13 cellular contexts compared by ENCODE assay signal in the genomic region with DNA sequence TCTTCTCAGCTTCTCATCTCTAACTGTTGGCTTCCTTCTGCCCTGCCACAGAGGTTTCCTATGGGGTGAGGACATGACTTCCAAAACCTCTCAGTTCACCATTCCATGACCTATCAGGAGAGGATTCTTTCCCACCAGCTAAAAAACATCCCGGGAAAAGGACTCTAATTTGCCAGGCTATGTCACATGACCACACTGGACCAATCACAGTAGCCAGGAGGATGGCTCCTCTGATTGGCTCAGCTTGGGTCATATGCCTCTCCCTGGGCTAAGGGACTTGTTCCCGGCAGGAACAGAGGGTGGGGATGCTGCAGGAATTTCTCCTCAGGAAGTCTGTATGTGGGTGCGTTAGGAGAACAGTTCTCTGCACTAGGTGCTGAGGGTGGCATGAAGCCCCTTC. TPM values are rescaled to one million over a fixed set of nuclear protein-coding genes. Genes with fewer than 3 reads are reported as not detected.
DNase-seq lines count a peak whose midpoint lies in the region; ATAC-seq and TF ChIP-seq lines count a peak whose summit lies in the region.
"Had no signal": no experiment of that assay in that cellular context is flagged by ENCODE, and none has a peak within 500 bp of the region (broad histone marks: within the 10 kb centered on the region; RNA-seq: fewer than 3 reads in every experiment).

No MANE protein-coding gene starts in this region.

- intact Hi-C loops in HCT116 (cut with micrococcal nuclease): no loop called here
- intact Hi-C loops in psoas muscle (cut with DNase I): no loop called here

- peak overlapping the region; percentile 27; the same call in 1 of the 2 replicates for H3K4me2 ChIP-seq in HCT116 (ENCODE audit: low read length)

- no peaks in the 10 kb centered on the region for H3K9me2 ChIP-seq in HCT116 (ENCODE audit: insufficient read depth)

- H3K36me3 ChIP-seq in HCT116 (ENCODE audit: control insufficient read depth in 1 of 2, insufficient read depth in 2 of 2, low read length in 2 of 2) (no peaks in the 10 kb centered on the region), psoas muscle (ENCODE audit: insufficient read depth in 1 of 2, low read depth in 1 of 2) (no peaks in the 10 kb centered on the region)
- H3K36me3 ChIP-seq: left ventricle myocardium inferior had no signal

- H3K9ac ChIP-seq in HCT116 (ENCODE audit: low read length): no peak overlapping the region

- no TSS peak for BruUV-seq in HCT116 (replicated peaks; lab: Mats Ljungman, UMichigan)

- CTCF ChIA-PET in HCT116 (lab: Charles Lee): interaction anchor here (1.1 kb wide), 1 partner anchor 153 kb away, joined by 3 read pairs; no protein-coding TSS in a partner anchor
- CTCF ChIA-PET in GM10248 (lab: Yijun Ruan, JAX): interaction anchor here (0.9 to 1.6 kb wide), 7 partner anchors 14 to 185 kb away, joined by 3 to 7 read pairs (median 4); a partner anchor contains a TSS

- no peak for TF ChIP-seq CTCF in HCT116 (IDR thresholded peaks at IDR 0.05 in 2 of 3, conservative IDR thresholded peaks at IDR 0.05 in 1 of 3; ENCODE audit: borderline replicate concordance in 1 of 3, insufficient read depth in 1 of 3, low read depth in 2 of 3, low read length in 2 of 3)
- TF ChIP-seq CTCF in psoas muscle (IDR thresholded peaks at IDR 0.05): no peak
- TF ChIP-seq CTCF in GM10248 (IDR thresholded peaks at IDR 0.05; ENCODE audit: control extremely low read depth, extremely low read depth, low read depth, missing control alignments): no peak

- 37 to 40% (median 37%) methylated on average over 3 of the region's 3 CpGs for WGBS in psoas muscle, 3 donors

- no peak for TF ChIP-seq RAD21 in HCT116 (IDR thresholded peaks at IDR 0.05; ENCODE audit: low read depth)

- H3K4me1 ChIP-seq in HCT116 (ENCODE audit: control insufficient read depth in 1 of 2, insufficient read depth in 2 of 2, low read length in 2 of 2): peaks cover 0 to 5% of the 10 kb centered on the region in 2 experiments; a peak in 1 of 4 replicates
- H3K4me1 ChIP-seq in psoas muscle: peaks cover 8% of the 10 kb centered on the region

- DNase-seq in AG20443 (ENCODE audit: low spot score) (peak; percentile 43), HCT116 (ENCODE audit: low read depth, low spot score) (peak; percentile 15), NCI-H82 treated with DMSO at 0.1 percent for 48 hours (lab: John Stamatoyannopoulos, UW; ENCODE audit: unreplicated experiment) (peak; percentile 29), ecto neural progenitor cell (ENCODE audit: low spot score) (peak; percentile 51), psoas muscle (no peak), GM10248 (ENCODE audit: extremely low spot score) (no peak), kidney tubule cell (ENCODE audit: low spot score) (no peak)
- DNase-seq in stimulated activated CD4-positive, alpha-beta T cell treated with anti-CD3 and anti-CD28 coated beads, Interleukin-4, amount 100 ng/mL, for 4 hours: no peak
- DNase-seq: activated CD4-positive, alpha-beta T cell treated with anti-CD3 and anti-CD28 coated beads, Interleukin-2, amount 50 U/mL, for 4 hours; C1 segment of cervical spinal cord; left ventricle myocardium inferior; NCI-H1694 treated with DMSO at 0.1 percent for 48 hours; SW 1271 had no signal

- ATAC-seq in HCT116 (peak; percentile 92), psoas muscle (no peak)

- H3K27ac ChIP-seq in HCT116 (ENCODE audit: low read depth, low read length): no peak overlapping the region
- no peak overlapping the region for H3K27ac ChIP-seq in psoas muscle
- H3K27ac ChIP-seq: left ventricle myocardium inferior had no signal

- RAD21 ChIA-PET in HCT116 (lab: Charles Lee; ENCODE audit: low non-redundant PET in 1 of 2, low total read pairs in 2 of 2, uncharacterized antibody in 2 of 2, unreplicated experiment in 2 of 2): no interaction called here

- TF ChIP-seq POLR2A in HCT116 (IDR thresholded peaks at IDR 0.05; ENCODE audit: borderline replicate concordance, extremely low read depth, insufficient read depth, insufficient read length): peak; percentile 33

- POLR2A ChIA-PET in HCT116 (lab: Charles Lee) (no interaction called here), GM10248 (lab: Yijun Ruan, JAX) (no interaction called here)

- H4K20me1 ChIP-seq in HCT116 (ENCODE audit: insufficient read depth): no peaks in the 10 kb centered on the region

- H3K9me3 ChIP-seq in HCT116 (ENCODE audit: control insufficient read depth in 1 of 2, insufficient read depth in 1 of 2, low read depth in 1 of 2, low read length in 2 of 2) (peaks cover 0 to 1% of the 10 kb centered on the region in 2 experiments; a peak in 1 of 4 replicates), psoas muscle (no peaks in the 10 kb centered on the region)

- H3K27me3 ChIP-seq in HCT116 (ENCODE audit: insufficient read depth, low read length): no peaks in the 10 kb centered on the region
- H3K27me3 ChIP-seq in psoas muscle (ENCODE audit: insufficient read depth in 3 of 3, low read length in 2 of 3): peaks cover 0 to 26% (median 7%) of the 10 kb centered on the region in 3 donors

- H3K4me3 ChIP-seq in HCT116 (replicated peaks in 1 of 2; ENCODE audit: low read depth in 1 of 2, low read length in 2 of 2) (no peak overlapping the region), psoas muscle (no peak overlapping the region)
- H3K4me3 ChIP-seq: left ventricle myocardium inferior had no signal

- no peaks in the 10 kb centered on the region for H3K79me2 ChIP-seq in HCT116 (ENCODE audit: insufficient read depth, low read length)

- peak overlapping the region; percentile 58 for H2AFZ ChIP-seq in HCT116 (ENCODE audit: low read depth, low read length, poor library complexity, severe bottlenecking)

TF ChIP-seq in HCT116, 20 proteins besides CTCF, POLR2A, EP300 and RAD21:
- TF ChIP-seq FOSL1 (IDR thresholded peaks at IDR 0.05; ENCODE audit: low read depth) (no peak), SRF (IDR thresholded peaks at IDR 0.05; ENCODE audit: low read depth) (no peak)
- TF ChIP-seq, protein P1, sequence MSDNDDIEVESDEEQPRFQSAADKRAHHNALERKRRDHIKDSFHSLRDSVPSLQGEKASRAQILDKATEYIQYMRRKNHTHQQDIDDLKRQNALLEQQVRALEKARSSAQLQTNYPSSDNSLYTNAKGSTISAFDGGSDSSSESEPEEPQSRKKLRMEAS (IDR thresholded peaks at IDR 0.05): no peak

RNA-seq across cellular contexts. Expression of a gene that starts 40.3 kb away (rescaled TPM):
- total RNA-seq in HCT116 (2021; ENCODE audit: unreplicated experiment) (9.3 TPM), psoas muscle (10 to 100 TPM in 3 of 4 donors, 1 to 10 TPM in 1; 9.0 to 17.6 (median 10.9) TPM)
- polyA plus RNA-seq in HCT116 (2012): 4.2 and 6.1 TPM in 2 replicates
- polyA plus RNA-seq in psoas muscle: 10 to 100 TPM in 1 of 3 donors, 1 to 10 TPM in 2; 5.2 to 12.8 (median 8.5) TPM

Comparison
In these comparisons a context has a peak if more than half of its experiments do, and no peak if none do; other contexts are left out.
1. DNase-seq: peak in AG20443 (single experiment), HCT116 (single experiment), NCI-H82 treated with DMSO at 0.1 percent for 48 hours (single experiment) and ecto neural progenitor cell (single experiment); none in psoas muscle (0 of 2), stimulated activated CD4-positive, alpha-beta T cell treated with anti-CD3 and anti-CD28 coated beads, Interleukin-4, amount 100 ng/mL, for 4 hours (0 of 2), GM10248 (single experiment) and kidney tubule cell (single experiment).